In the genomic region with DNA sequence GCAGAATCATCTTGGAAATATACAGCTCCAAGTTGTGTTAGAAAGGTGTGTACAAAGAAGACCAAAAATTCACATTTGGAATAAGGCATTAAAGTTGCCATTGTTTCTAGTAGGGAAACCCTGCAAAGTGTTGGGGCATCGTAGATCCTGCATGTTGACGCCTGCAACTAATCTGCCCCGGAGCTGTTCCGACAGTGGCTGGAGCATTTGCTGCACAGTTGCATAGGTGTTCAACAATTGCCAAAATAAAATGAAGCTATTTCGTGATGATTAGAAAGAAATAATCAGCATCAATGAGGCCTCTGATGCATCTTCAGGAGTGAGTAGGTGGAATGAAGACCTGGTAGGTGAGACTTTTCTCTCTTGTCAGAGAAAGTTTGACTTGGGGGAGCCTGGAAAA, we compare ENCODE assay signal across 19 cellular contexts. TPM values are rescaled to one million over a fixed set of nuclear protein-coding genes. Genes with fewer than 3 reads are reported as not detected.
A peak's percentile ranks its signal among the peaks of the same experiment; 100 is the strongest.
DNase-seq lines count a peak whose midpoint lies in the region; ATAC-seq and TF ChIP-seq lines count a peak whose summit lies in the region.
"Had no signal": no experiment of that assay in that cellular context is flagged by ENCODE, and none has a peak within 500 bp of the region (broad histone marks: within the 10 kb centered on the region; RNA-seq: fewer than 3 reads in every experiment).

No MANE protein-coding gene starts in this region.

- peak overlapping the region; percentile 82 for H3K4me3 Mint-ChIP-seq in activated T-cell treated with anti-CD3 and anti-CD28 coated beads, Interleukin-2, amount 50 U/mL, for 4 hours
- H3K4me3 Mint-ChIP-seq in CD4-positive, alpha-beta memory T cell, result peak overlapping the region; percentile 69 to 91 (median 85)
- H3K4me3 Mint-ChIP-seq in activated T-helper 17 cell treated with anti-CD3 and anti-CD28 coated beads, Interleukin-2, amount 50 U/mL, for 72 hours, result peak overlapping the region; percentile 88
- peak overlapping the region; percentile 70 to 89 (median 83) for H3K4me3 Mint-ChIP-seq in naive thymus-derived CD8-positive, alpha-beta T cell
- H3K4me3 Mint-ChIP-seq: brain, endodermal cell, memory B cell, naive B cell had no signal

- peaks cover 99% of the 10 kb centered on the region for H3K4me1 Mint-ChIP-seq in activated T-cell treated with anti-CD3 and anti-CD28 coated beads, Interleukin-2, amount 50 U/mL, for 4 hours (ENCODE audit: low read depth)
- peaks cover 87 to 100% (median 96%) of the 10 kb centered on the region in 4 donors for H3K4me1 Mint-ChIP-seq in CD4-positive, alpha-beta memory T cell
- H3K4me1 Mint-ChIP-seq in activated T-helper 17 cell treated with anti-CD3 and anti-CD28 coated beads, Interleukin-2, amount 50 U/mL, for 72 hours, result peaks cover 82% of the 10 kb centered on the region
- peaks cover 57 to 100% (median 98%) of the 10 kb centered on the region in 4 donors for H3K4me1 Mint-ChIP-seq in naive thymus-derived CD8-positive, alpha-beta T cell

- H3K9me3 Mint-ChIP-seq in activated T-cell treated with anti-CD3 and anti-CD28 coated beads, Interleukin-2, amount 50 U/mL, for 4 hours, result no peaks in the 10 kb centered on the region
- H3K9me3 Mint-ChIP-seq in CD4-positive, alpha-beta memory T cell, result peaks cover 0 to 1% (median 0%) of the 10 kb centered on the region in 8 donors
- no peaks in the 10 kb centered on the region for H3K9me3 Mint-ChIP-seq in activated T-helper 17 cell treated with anti-CD3 and anti-CD28 coated beads, Interleukin-2, amount 50 U/mL, for 72 hours
- no peaks in the 10 kb centered on the region for H3K9me3 Mint-ChIP-seq in naive thymus-derived CD8-positive, alpha-beta T cell
- H3K9me3 Mint-ChIP-seq: brain, endodermal cell, IgD-negative memory B cell, memory B cell, naive B cell had no signal

- no peak for TF ChIP-seq CTCF in right lobe of liver (IDR thresholded peaks at IDR 0.05)

- CTCF ChIA-PET in CD4-positive, alpha-beta memory T cell (lab: Charles Lee; ENCODE audit: partially characterized antibody), result interaction anchor here (0.7 to 7.0 kb wide), 18 partner anchors 9 to 818 kb away, joined by 3 to 81 read pairs (median 4); no protein-coding TSS in a partner anchor

- 59% methylated on average over 5 of the region's 5 CpGs for WGBS in right lobe of liver (ENCODE audit: insufficient coverage, low coverage, low lambda C conversion rate, missing lambda C conversion rate)

- no peaks in the 10 kb centered on the region for H3K9me3 ChIP-seq in CD4-positive, alpha-beta memory T cell (ENCODE audit: control insufficient read depth in 1 of 2, low read length in 2 of 2)
- no peaks in the 10 kb centered on the region for H3K9me3 ChIP-seq in right lobe of liver
- H3K9me3 ChIP-seq: pancreas, tibial artery had no signal

- H3K27me3 ChIP-seq in CD4-positive, alpha-beta memory T cell (ENCODE audit: insufficient read depth, low read length), result no peaks in the 10 kb centered on the region
- no peaks in the 10 kb centered on the region for H3K27me3 ChIP-seq in right lobe of liver
- H3K27me3 ChIP-seq: pancreas, tibial artery had no signal

- H3K4me3 ChIP-seq in CD4-positive, alpha-beta memory T cell (ENCODE audit: low read length in 2 of 2), result peak overlapping the region; percentile 37 to 46
- no peak overlapping the region for H3K4me3 ChIP-seq in right lobe of liver
- H3K4me3 ChIP-seq: GM12878, pancreas, tibial artery had no signal

- H3K4me1 ChIP-seq in CD4-positive, alpha-beta memory T cell (ENCODE audit: insufficient read depth, low read length), result peaks cover 100% of the 10 kb centered on the region
- H3K4me1 ChIP-seq in right lobe of liver, result no peaks in the 10 kb centered on the region
- H3K4me1 ChIP-seq: pancreas had no signal

- no peak for TF ChIP-seq POLR2A in right lobe of liver (IDR thresholded peaks at IDR 0.05)

- H3K27ac ChIP-seq in CD4-positive, alpha-beta memory T cell (ENCODE audit: low read depth, low read length), result peak overlapping the region; percentile 72
- no peak overlapping the region for H3K27ac ChIP-seq in right lobe of liver
- H3K27ac ChIP-seq: pancreas, tibial artery had no signal

- peaks cover 92% of the 10 kb centered on the region for H3K36me3 Mint-ChIP-seq in activated T-cell treated with anti-CD3 and anti-CD28 coated beads, Interleukin-2, amount 50 U/mL, for 4 hours (ENCODE audit: insufficient read depth)
- peaks cover 97 to 98% of the 10 kb centered on the region in 2 donors for H3K36me3 Mint-ChIP-seq in CD4-positive, alpha-beta memory T cell
- H3K36me3 Mint-ChIP-seq in activated T-helper 17 cell treated with anti-CD3 and anti-CD28 coated beads, Interleukin-2, amount 50 U/mL, for 72 hours (ENCODE audit: low read depth), result peaks cover 100% of the 10 kb centered on the region
- peaks cover 25 to 99% (median 85%) of the 10 kb centered on the region in 3 donors for H3K36me3 Mint-ChIP-seq in naive thymus-derived CD8-positive, alpha-beta T cell
- H3K36me3 Mint-ChIP-seq: brain had no signal

- no peak for ATAC-seq in activated T-cell treated with anti-CD3 and anti-CD28 coated beads, Interleukin-2, amount 50 U/mL, for 4 hours
- ATAC-seq in activated T-helper 17 cell treated with anti-CD3 and anti-CD28 coated beads, Interleukin-2, amount 50 U/mL, for 72 hours (replicated peaks), result no peak
- ATAC-seq in naive thymus-derived CD8-positive, alpha-beta T cell, result no peak
- ATAC-seq in GM21576 (IDR thresholded peaks at IDR 0.05; ENCODE audit: unreplicated experiment) (no peak), HG02759 (IDR thresholded peaks at IDR 0.05; ENCODE audit: unreplicated experiment) (no peak), right lobe of liver (no peak)
- ATAC-seq: GM12878, pancreas, right cardiac atrium had no signal

- DNase-seq in activated T-cell treated with anti-CD3 and anti-CD28 coated beads, Interleukin-2, amount 50 U/mL, for 4 hours, result no peak
- no peak for DNase-seq in activated T-cell treated with anti-CD3 and anti-CD28 coated beads, Interleukin-2, amount 50 U/mL, for 48 hours
- DNase-seq in CD4-positive, alpha-beta memory T cell, result no peak
- no peak for DNase-seq in naive thymus-derived CD8-positive, alpha-beta T cell
- DNase-seq in right lobe of liver, result no peak
- DNase-seq: endodermal cell, naive B cell, NCI-H1436 treated with DMSO at 0.1 percent for 48 hours, pancreas, right cardiac atrium, SW 1271, tibial artery had no signal

- H3K36me3 ChIP-seq in CD4-positive, alpha-beta memory T cell (ENCODE audit: insufficient read depth, low read length), result peaks cover 91% of the 10 kb centered on the region
- no peaks in the 10 kb centered on the region for H3K36me3 ChIP-seq in right lobe of liver
- H3K36me3 ChIP-seq: pancreas, tibial artery had no signal

- no peaks in the 10 kb centered on the region for H3K27me3 Mint-ChIP-seq in activated T-cell treated with anti-CD3 and anti-CD28 coated beads, Interleukin-2, amount 50 U/mL, for 4 hours (ENCODE audit: low read depth)
- no peaks in the 10 kb centered on the region for H3K27me3 Mint-ChIP-seq in CD4-positive, alpha-beta memory T cell
- no peaks in the 10 kb centered on the region for H3K27me3 Mint-ChIP-seq in activated T-helper 17 cell treated with anti-CD3 and anti-CD28 coated beads, Interleukin-2, amount 50 U/mL, for 72 hours
- H3K27me3 Mint-ChIP-seq in naive thymus-derived CD8-positive, alpha-beta T cell, result no peaks in the 10 kb centered on the region
- H3K27me3 Mint-ChIP-seq: IgD-negative memory B cell, memory B cell, naive B cell had no signal

- intact Hi-C loops in CD4-positive, alpha-beta memory T cell (cut with micrococcal nuclease), result loop anchor here (1.0 kb wide), 1 partner anchor 9 kb away; no protein-coding TSS in a partner anchor
- intact Hi-C loops in right lobe of liver (cut with DNase I), result no loop called here

- POLR2A ChIA-PET in CD4-positive, alpha-beta memory T cell (lab: Charles Lee; ENCODE audit: partially characterized antibody), result interaction anchor here (0.7 to 20.6 kb wide), 29 partner anchors 9 to 899 kb away, joined by 3 to 1762 read pairs (median 6); partner anchors contain the start of genes DAD1 and OXA1L
- POLR2A ChIA-PET in naive thymus-derived CD8-positive, alpha-beta T cell (lab: Charles Lee), result interaction anchor here (0.9 to 20.6 kb wide), 14 partner anchors 9 to 1031 kb away, joined by 3 to 879 read pairs (median 6); partner anchors contain the start of gene METTL3

- peak overlapping the region; percentile 92 to 100 (median 98) for H3K27ac Mint-ChIP-seq in CD4-positive, alpha-beta memory T cell
- H3K27ac Mint-ChIP-seq in activated T-helper 17 cell treated with anti-CD3 and anti-CD28 coated beads, Interleukin-2, amount 50 U/mL, for 72 hours, result peak overlapping the region; percentile 99
- peak overlapping the region; percentile 90 to 100 (median 97) for H3K27ac Mint-ChIP-seq in naive thymus-derived CD8-positive, alpha-beta T cell
- H3K27ac Mint-ChIP-seq: brain, endodermal cell, memory B cell, naive B cell had no signal

RNA-seq across cellular contexts. Expression of gene DAD1, which starts 47.3 kb away (rescaled TPM):
- 100 to 1,000 TPM; 287 to 323 (median 300) TPM for total RNA-seq in activated T-cell treated with anti-CD3 and anti-CD28 coated beads, Interleukin-2, amount 50 U/mL, for 4 hours
- total RNA-seq in CD4-positive, alpha-beta memory T cell, result 100 to 1,000 TPM; 110 to 124 TPM
- 100 to 1,000 TPM; 602 to 735 TPM for polyA plus RNA-seq in CD4-positive, alpha-beta memory T cell
- total RNA-seq in activated T-helper 17 cell treated with anti-CD3 and anti-CD28 coated beads, Interleukin-2, amount 50 U/mL, for 72 hours, result 100 to 1,000 TPM; 218 to 229 TPM
- total RNA-seq in naive thymus-derived CD8-positive, alpha-beta T cell, result 100 to 1,000 TPM; 120 to 122 TPM
- 100 to 1,000 TPM; 610 to 660 (median 642) TPM for polyA plus RNA-seq in naive thymus-derived CD8-positive, alpha-beta T cell
- 100 to 1,000 TPM; 107 to 249 (median 133) TPM for total RNA-seq in right lobe of liver

RNA-seq across cellular contexts. Expression of gene ABHD4, which starts 56.4 kb away (rescaled TPM):
- total RNA-seq in activated T-cell treated with anti-CD3 and anti-CD28 coated beads, Interleukin-2, amount 50 U/mL, for 4 hours, result 1 to 10 TPM; 1.9 to 3.9 (median 2.1) TPM
- 10 to 100 TPM; 18.8 to 22.4 TPM for total RNA-seq in CD4-positive, alpha-beta memory T cell
- polyA plus RNA-seq in CD4-positive, alpha-beta memory T cell, result 10 to 100 TPM in 1 of 2 donors, 1 to 10 TPM in 1; 6.2 to 12.9 TPM
- total RNA-seq in activated T-helper 17 cell treated with anti-CD3 and anti-CD28 coated beads, Interleukin-2, amount 50 U/mL, for 72 hours, result 10 to 100 TPM; 11.2 to 31.0 TPM
- 10 to 100 TPM; 22.2 to 22.6 TPM for total RNA-seq in naive thymus-derived CD8-positive, alpha-beta T cell
- polyA plus RNA-seq in naive thymus-derived CD8-positive, alpha-beta T cell, result 10 to 100 TPM in 2 of 3 donors, 1 to 10 TPM in 1; 8.7 to 11.9 (median 11.1) TPM
- 10 to 100 TPM; 12.7 to 38.1 (median 18.5) TPM for total RNA-seq in right lobe of liver

Comparison
In these comparisons a context has a peak if more than half of its experiments do, and no peak if none do; other contexts are left out.
1. H3K4me3 ChIP-seq: peak in CD4-positive, alpha-beta memory T cell (2 of 2); none in right lobe of liver (0 of 3).
2. Peak in every context shown above with its lines, with median percentiles within 50 percentile points of each other: H3K4me3 Mint-ChIP-seq and H3K27ac Mint-ChIP-seq.